Comparison of ENCODE assay signal across 8 cellular contexts in the genomic region with DNA sequence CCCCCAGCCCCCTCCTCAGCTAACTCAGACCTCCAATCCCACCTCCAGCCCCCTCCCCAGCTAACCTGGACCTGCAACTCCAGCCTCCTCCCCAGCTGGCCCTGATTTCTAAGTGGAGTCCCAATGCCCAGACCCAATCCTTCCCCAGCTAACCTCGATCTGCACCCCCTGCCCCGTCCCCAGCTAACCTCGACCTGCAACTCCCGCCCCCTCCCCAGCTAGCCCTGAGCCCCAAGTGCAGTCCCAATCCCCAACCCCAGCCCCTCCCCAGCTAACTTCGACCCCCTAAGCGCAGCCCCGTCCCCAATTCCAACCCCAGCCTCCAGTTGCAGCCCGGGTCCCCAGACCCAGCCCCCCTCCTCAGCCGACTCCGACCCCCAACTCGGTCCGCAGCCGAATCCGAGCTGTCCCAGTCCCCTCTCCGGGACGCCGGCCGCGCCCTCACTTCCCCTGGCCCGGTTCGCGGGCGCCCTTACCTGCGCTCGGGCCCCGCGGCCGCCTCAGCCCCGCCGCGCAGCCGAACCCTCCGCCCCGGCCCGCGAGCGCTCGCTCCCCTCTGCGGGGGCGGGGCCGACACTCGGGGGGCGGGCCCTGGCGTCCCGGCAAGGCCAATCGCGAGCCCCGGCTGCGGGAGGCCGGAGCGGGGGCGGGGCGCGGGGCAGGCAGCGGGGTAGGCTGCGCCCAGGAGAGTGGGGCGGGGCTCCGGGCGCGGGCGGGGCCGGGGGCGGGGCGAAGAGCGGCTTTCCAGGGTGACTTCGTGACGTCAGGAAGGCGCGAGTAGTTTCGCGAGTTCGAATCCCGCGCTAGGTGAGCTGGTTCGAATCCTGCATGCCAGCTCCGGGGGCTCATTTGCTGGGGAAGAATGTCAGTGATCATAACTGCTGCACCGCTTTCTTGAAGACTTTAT. TPM values are rescaled to one million over a fixed set of nuclear protein-coding genes. Genes with fewer than 3 reads are reported as not detected.
A peak's percentile ranks its signal among the peaks of the same experiment; 100 is the strongest.
DNase-seq lines count a peak whose midpoint lies in the region; ATAC-seq and TF ChIP-seq lines count a peak whose summit lies in the region.

A gene (minus strand): TSS at position 525 of the 907 bp plus-strand sequence. CDS start 182,006 bp downstream, outside the sequence.

- H3K27me3 Mint-ChIP-seq in CD14-positive monocyte (ENCODE audit: low read depth in 3 of 3) (peaks cover 2 to 7% (median 3%) of the 10 kb centered on the region in 3 donors), osteocyte (ENCODE audit: unreplicated experiment) (peaks cover 26% of the 10 kb centered on the region)
- no peaks in the 10 kb centered on the region for H3K27me3 Mint-ChIP-seq in activated naive CD8-positive, alpha-beta T cell treated with anti-CD3 and anti-CD28 coated beads for 36 hours

- H3K4me1 Mint-ChIP-seq in CD14-positive monocyte (peaks cover 29% of the 10 kb centered on the region), osteocyte (ENCODE audit: unreplicated experiment) (peaks cover 2% of the 10 kb centered on the region)
- H3K4me1 Mint-ChIP-seq in activated naive CD8-positive, alpha-beta T cell treated with anti-CD3 and anti-CD28 coated beads for 36 hours: peaks cover 28% of the 10 kb centered on the region

- peak in 1 of 2 donors; percentile 21 for TF ChIP-seq POLR2A in suprapubic skin (IDR thresholded peaks at IDR 0.05)

- H3K9me3 Mint-ChIP-seq in CD14-positive monocyte (peaks cover 0 to 2% (median 0%) of the 10 kb centered on the region in 7 donors), osteocyte (ENCODE audit: unreplicated experiment) (no peaks in the 10 kb centered on the region)
- H3K9me3 Mint-ChIP-seq in activated naive CD8-positive, alpha-beta T cell treated with anti-CD3 and anti-CD28 coated beads for 36 hours: no peaks in the 10 kb centered on the region

- peaks cover 16% of the 10 kb centered on the region for H3K4me1 ChIP-seq in suprapubic skin

- no peaks in the 10 kb centered on the region for H3K36me3 ChIP-seq in suprapubic skin

- WGBS in suprapubic skin: 0% methylated on average over 14 of the region's 77 CpGs

- no peak within 1 kb of the TSS for H3K27ac ChIP-seq in suprapubic skin

- peak within 1 kb of the TSS; percentile 75 to 82 for H3K4me3 Mint-ChIP-seq in CD14-positive monocyte
- peak within 1 kb of the TSS; percentile 66 for H3K4me3 Mint-ChIP-seq in activated naive CD8-positive, alpha-beta T cell treated with anti-CD3 and anti-CD28 coated beads for 36 hours
- peak within 1 kb of the TSS; percentile 68 for H3K4me3 Mint-ChIP-seq in osteocyte (ENCODE audit: unreplicated experiment)

- no peaks in the 10 kb centered on the region for H3K27me3 ChIP-seq in suprapubic skin

- no peaks in the 10 kb centered on the region for H3K36me3 Mint-ChIP-seq in CD14-positive monocyte
- H3K36me3 Mint-ChIP-seq in activated naive CD8-positive, alpha-beta T cell treated with anti-CD3 and anti-CD28 coated beads for 36 hours: no peaks in the 10 kb centered on the region
- H3K36me3 Mint-ChIP-seq in osteocyte (ENCODE audit: unreplicated experiment): no peaks in the 10 kb centered on the region

- ATAC-seq in GM19455 (IDR thresholded peaks at IDR 0.05; ENCODE audit: unreplicated experiment): peak; percentile 58

- H3K27ac Mint-ChIP-seq in CD14-positive monocyte (peak within 1 kb of the TSS; percentile 15 to 91 (median 78)), osteocyte (ENCODE audit: unreplicated experiment) (peak within 1 kb of the TSS; percentile 44)
- H3K27ac Mint-ChIP-seq in activated naive CD8-positive, alpha-beta T cell treated with anti-CD3 and anti-CD28 coated beads for 36 hours: peak within 1 kb of the TSS; percentile 58

- DNase-seq in CD14-positive monocyte (ENCODE audit: low spot score) (peak; percentile 89), HuH-7.5 (ENCODE audit: low spot score) (peak; percentile 99), SKM-1 treated with dmso at 0.1 percent for 144 hours (lab: John Stamatoyannopoulos, UW; ENCODE audit: unreplicated experiment) (peak; percentile 82), head of caudate nucleus (peak; percentile 86 to 100 (median 97)), osteocyte (ENCODE audit: extremely low spot score, unreplicated experiment) (peak; percentile 98), suprapubic skin (ENCODE audit: low spot score in 2 of 2) (peak; percentile 90 to 91)
- peak; percentile 99 for DNase-seq in activated naive CD8-positive, alpha-beta T cell treated with anti-CD3 and anti-CD28 coated beads for 36 hours

- TF ChIP-seq EP300 in suprapubic skin (IDR thresholded peaks at IDR 0.05): no peak

- intact Hi-C loops in CD14-positive monocyte (cut with micrococcal nuclease) (no loop called here), head of caudate nucleus (cut with DNase I) (loop anchor here (5.0 to 10.0 kb wide), 2 partner anchors 40 to 58 kb away; a partner anchor contains a TSS)

- TF ChIP-seq CTCF in CD14-positive monocyte (IDR thresholded peaks at IDR 0.05) (no peak), osteocyte (IDR thresholded peaks at IDR 0.05) (no peak), suprapubic skin (IDR thresholded peaks at IDR 0.05) (no peak)

- peak within 1 kb of the TSS; percentile 58 for H3K4me3 ChIP-seq in suprapubic skin

- no peaks in the 10 kb centered on the region for H3K9me3 ChIP-seq in suprapubic skin

RNA-seq across cellular contexts. Expression of the gene that starts here (rescaled TPM):
- polyA plus RNA-seq in CD14-positive monocyte: 1 to 10 TPM; 1.1 to 1.6 TPM
- under 1 TPM; 0.36 to 0.45 TPM for total RNA-seq in activated naive CD8-positive, alpha-beta T cell treated with anti-CD3 and anti-CD28 coated beads for 36 hours
- 5.1 TPM in 2 replicates for total RNA-seq in osteocyte
- 1 to 10 TPM; 2.1 to 4.3 (median 3.0) TPM for total RNA-seq in suprapubic skin

Comparison
In these comparisons a context has a peak if more than half of its experiments do, and no peak if none do; other contexts are left out.
1. Peak in DNase-seq in activated naive CD8-positive, alpha-beta T cell treated with anti-CD3 and anti-CD28 coated beads for 36 hours; RNA of the gene not detected or under 1 TPM.